In genomic region chr20:1577906-1578305, GRCh38 we compare ENCODE assay signal across 24 cellular contexts. TPM values are rescaled to one million over a fixed set of nuclear protein-coding genes. Genes with fewer than 3 reads are reported as not detected.
DNase-seq lines count a peak whose midpoint lies in the region; ATAC-seq, FAIRE-seq and TF ChIP-seq lines count a peak whose summit lies in the region.
"Had no signal": no experiment of that assay in that cellular context is flagged by ENCODE, and none has a peak within 500 bp of the region (broad histone marks: within the 10 kb centered on the region; RNA-seq: fewer than 3 reads in every experiment).

No MANE protein-coding gene starts in this region.

- no peaks in the 10 kb centered on the region for H3K27me3 ChIP-seq in bronchial epithelial cell (ENCODE audit: control insufficient read depth, insufficient read depth, low read length)
- H3K27me3 ChIP-seq: MG63 had no signal

- FAIRE-seq in bronchial epithelial cell (lab: Jason Lieb, UNC): peak; percentile 47
- FAIRE-seq: GM19239 had no signal

- no peak for TF ChIP-seq CTCF in bronchial epithelial cell (IDR thresholded peaks at IDR 0.05; ENCODE audit: insufficient read depth, low read length, severe bottlenecking)
- no peak for TF ChIP-seq CTCF in omental fat pad (IDR thresholded peaks at IDR 0.05)

- no peak overlapping the region for H3K4me3 ChIP-seq in bronchial epithelial cell (ENCODE audit: low read depth, low read length)
- H3K4me3 ChIP-seq: GM23338, MG63 had no signal

- DNase-seq in AG08395 (ENCODE audit: low spot score) (peak; percentile 0), GM03348 (ENCODE audit: low spot score) (peak; percentile 0), bronchial epithelial cell (ENCODE audit: low read depth) (no peak), kidney tubule cell (ENCODE audit: low spot score) (peak; percentile 0), NCI-H1436 treated with DMSO at 0.1 percent for 48 hours (lab: John Stamatoyannopoulos, UW) (no peak), NCI-H1436 (lab: John Stamatoyannopoulos, UW) (no peak), omental fat pad (ENCODE audit: low spot score) (no peak)
- DNase-seq: DMS153, GDM1, HCEC 1CT, Kasumi-1, MG63, NCI-H1092 treated with DMSO at 0.1 percent for 48 hours, NCI-H1694, NCI-H2081 treated with DMSO at 0.1 percent for 48 hours, NCI-H446 treated with DMSO at 0.1 percent for 48 hours, NCI-H69, SHP77, SK-N-SH had no signal

- H3K36me3 ChIP-seq in bronchial epithelial cell (ENCODE audit: control insufficient read depth, insufficient read depth, low read length): no peaks in the 10 kb centered on the region
- H3K36me3 ChIP-seq: MG63 had no signal

- ATAC-seq in GM19324 (IDR thresholded peaks at IDR 0.05; ENCODE audit: low FRiP score, unreplicated experiment) (no peak), omental fat pad (ENCODE audit: low FRiP score) (no peak)
- ATAC-seq: GM23338 had no signal

RNA-seq across cellular contexts. Expression of gene SIRPD, which starts 20.4 kb away (rescaled TPM):
- not detected in 2 replicates for total RNA-seq in bronchial epithelial cell
- 1 to 10 TPM in 1 of 4 donors, under 1 TPM in 1, not detected in 2; 0.96 to 1.1 TPM for total RNA-seq in omental fat pad
- total RNA-seq: Daoy, GM23338, OCI-LY7 had no signal

RNA-seq across cellular contexts. Expression of gene SIRPB1, which starts 41.9 kb away (rescaled TPM):
- total RNA-seq in bronchial epithelial cell (not detected in 2 replicates), omental fat pad (10 to 100 TPM in 1 of 4 donors, 1 to 10 TPM in 3; 5.1 to 10.5 (median 8.7) TPM)
- total RNA-seq: GM23338, OCI-LY7 had no signal

Comparison
In these comparisons a context has a peak if more than half of its experiments do, and no peak if none do; other contexts are left out.
1. DNase-seq: peak in AG08395 (single experiment), GM03348 (single experiment) and kidney tubule cell (single experiment); none in bronchial epithelial cell (single experiment), NCI-H1436 treated with DMSO at 0.1 percent for 48 hours (single experiment), NCI-H1436 (single experiment) and omental fat pad (single experiment).